14 cellular contexts compared by ENCODE assay signal in the genomic region with DNA sequence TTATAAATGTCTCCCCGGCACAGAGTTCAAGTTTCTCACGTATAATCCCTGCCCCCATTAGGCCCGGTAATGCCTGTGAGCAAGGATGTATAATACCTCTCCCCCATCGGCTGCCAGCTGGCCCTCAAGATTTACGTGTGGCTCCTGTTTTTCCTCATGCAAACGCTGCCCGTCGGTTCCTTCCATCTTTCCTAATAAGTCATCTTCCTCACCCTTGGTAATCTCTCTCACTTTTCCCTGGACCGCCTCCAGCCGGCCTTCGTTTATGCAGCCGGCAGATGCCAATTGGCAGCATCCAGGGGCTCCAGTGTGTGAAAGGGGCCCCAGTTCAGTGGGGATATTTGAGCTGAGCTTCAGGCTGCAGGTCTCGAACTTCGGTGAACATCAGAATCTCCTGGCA.
"Had no signal": no experiment of that assay in that cellular context is flagged by ENCODE, and none has a peak within 500 bp of the region (broad histone marks: within the 10 kb centered on the region; RNA-seq: fewer than 3 reads in every experiment).

No MANE protein-coding gene starts in this region.

- H3K27ac Mint-ChIP-seq: activated CD4-positive, alpha-beta T cell treated with anti-CD3 and anti-CD28 coated beads for 36 hours; activated naive CD8-positive, alpha-beta T cell; effector memory CD8-positive, alpha-beta T cell; stimulated activated naive B cell treated with anti-CD40 and anti-IgM and Interleukin-4, amounts not matched to agents 10 μg/mL and 1 μg/mL and 100 μg/mL, for 72 hours had no signal

- H3K9me3 Mint-ChIP-seq: effector memory CD8-positive, alpha-beta T cell; stimulated activated naive B cell treated with anti-CD40 and anti-IgM and Interleukin-4, amounts not matched to agents 10 μg/mL and 1 μg/mL and 100 μg/mL, for 72 hours had no signal

- H3K27ac ChIP-seq: hepatocyte, thyroid gland had no signal

- DNase-seq: activated CD4-positive, alpha-beta T cell treated with anti-CD3 and anti-CD28 coated beads for 36 hours; activated CD4-positive, alpha-beta T cell treated with anti-CD3 and anti-CD28 coated beads, Interleukin-2, amount 50 U/mL, for 48 hours; activated gamma-delta T cell; amniotic stem cell; effector memory CD8-positive, alpha-beta T cell; foreskin fibroblast; stimulated activated naive B cell treated with anti-CD40 and anti-IgM and Interleukin-4, amounts not matched to agents 10 μg/mL and 1 μg/mL and 100 μg/mL, for 72 hours; T-helper 2 cell; thyroid gland had no signal

- H3K4me1 Mint-ChIP-seq: activated CD4-positive, alpha-beta T cell treated with anti-CD3 and anti-CD28 coated beads for 36 hours; stimulated activated naive B cell treated with anti-CD40 and anti-IgM and Interleukin-4, amounts not matched to agents 10 μg/mL and 1 μg/mL and 100 μg/mL, for 72 hours had no signal

- H3K36me3 ChIP-seq: prostate gland, thyroid gland had no signal

- ATAC-seq: activated CD4-positive, alpha-beta T cell treated with anti-CD3 and anti-CD28 coated beads for 36 hours; effector memory CD8-positive, alpha-beta T cell; left colon; stimulated activated naive B cell treated with anti-CD40 and anti-IgM and Interleukin-4, amounts not matched to agents 10 μg/mL and 1 μg/mL and 100 μg/mL, for 72 hours had no signal

- H3K27me3 ChIP-seq: hepatocyte, thyroid gland had no signal

- H3K36me3 Mint-ChIP-seq: activated naive CD8-positive, alpha-beta T cell; stimulated activated naive B cell treated with anti-CD40 and anti-IgM and Interleukin-4, amounts not matched to agents 10 μg/mL and 1 μg/mL and 100 μg/mL, for 72 hours had no signal

- H3K4me2 ChIP-seq: hepatocyte had no signal

- H3K4me3 ChIP-seq: hepatocyte, lung, prostate gland, thyroid gland had no signal

- H3K79me2 ChIP-seq: hepatocyte had no signal

- H2AFZ ChIP-seq: hepatocyte had no signal

- H3K4me3 Mint-ChIP-seq: activated CD4-positive, alpha-beta T cell treated with anti-CD3 and anti-CD28 coated beads for 36 hours; activated naive CD8-positive, alpha-beta T cell; effector memory CD8-positive, alpha-beta T cell; stimulated activated naive B cell treated with anti-CD40 and anti-IgM and Interleukin-4, amounts not matched to agents 10 μg/mL and 1 μg/mL and 100 μg/mL, for 72 hours had no signal

- H3K9me3 ChIP-seq: prostate gland, thyroid gland had no signal

- H3K27me3 Mint-ChIP-seq: activated CD4-positive, alpha-beta T cell treated with anti-CD3 and anti-CD28 coated beads for 36 hours had no signal
